In the genomic region with DNA sequence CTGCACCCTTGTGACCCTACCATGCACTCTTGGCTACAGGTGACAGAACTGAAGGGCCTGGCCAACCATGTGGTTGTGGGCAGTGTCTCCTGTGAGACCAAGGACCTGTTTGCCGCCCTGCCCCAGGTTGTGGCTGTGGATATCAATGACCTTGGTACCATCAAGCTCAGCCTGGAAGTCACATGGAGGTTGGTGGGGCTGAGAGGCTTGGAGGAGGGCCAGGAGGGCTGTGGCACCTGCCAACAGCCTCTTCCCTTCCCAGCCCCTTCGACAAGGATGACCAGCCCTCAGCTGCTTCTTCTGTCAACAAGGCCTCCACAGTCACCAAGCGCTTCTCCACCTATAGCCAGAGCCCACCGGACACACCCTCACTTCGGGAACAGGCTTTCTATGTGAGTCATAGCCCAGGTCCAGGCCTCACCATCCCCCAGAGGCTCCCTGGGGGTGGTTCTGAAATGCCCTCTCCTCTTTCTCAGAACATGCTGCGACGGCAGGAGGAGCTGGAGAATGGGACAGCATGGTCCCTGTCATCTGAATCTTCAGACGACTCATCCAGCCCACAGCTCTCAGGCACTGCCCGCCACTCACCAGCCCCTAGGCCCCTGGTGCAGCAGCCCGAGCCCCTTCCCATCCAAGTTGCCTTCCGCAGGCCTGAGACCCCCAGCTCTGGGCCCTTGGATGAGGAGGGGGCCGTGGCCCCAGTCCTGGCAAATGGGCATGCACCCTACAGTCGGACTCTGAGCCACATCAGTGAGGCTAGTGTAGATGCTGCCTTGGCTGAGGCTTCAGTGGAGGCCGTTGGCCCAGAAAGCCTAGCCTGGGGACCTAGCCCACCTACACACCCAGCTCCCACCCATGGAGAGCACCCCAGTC, we compare ENCODE assay signal across 1 cellular context.
TF ChIP-seq lines count a peak whose summit lies in the region.

No MANE protein-coding gene starts in this region.

TF ChIP-seq in endothelial cell of umbilical vein, 7 proteins besides CTCF, POLR2A, EP300 and RAD21:
- TF ChIP-seq FOS (IDR thresholded peaks at IDR 0.05; ENCODE audit: borderline replicate concordance, insufficient read depth, low read length) (no peak), MYC (IDR thresholded peaks at IDR 0.05; ENCODE audit: low read depth, low read length) (no peak), GATA2 (IDR thresholded peaks at IDR 0.05; ENCODE audit: insufficient read depth, insufficient read length, low read depth, low read length) (no peak), POLR2AphosphoS5 (IDR thresholded peaks at IDR 0.05; ENCODE audit: insufficient read depth, low read depth, low read length) (no peak)
- TF ChIP-seq, protein P1, sequence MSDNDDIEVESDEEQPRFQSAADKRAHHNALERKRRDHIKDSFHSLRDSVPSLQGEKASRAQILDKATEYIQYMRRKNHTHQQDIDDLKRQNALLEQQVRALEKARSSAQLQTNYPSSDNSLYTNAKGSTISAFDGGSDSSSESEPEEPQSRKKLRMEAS (IDR thresholded peaks at IDR 0.05; ENCODE audit: insufficient read depth, insufficient read length) = no peak
